8 cellular contexts compared by ENCODE assay signal in genomic region chr16:67529639-67530012, GRCh38. TPM values are rescaled to one million over a fixed set of nuclear protein-coding genes. Genes with fewer than 3 reads are reported as not detected.
DNase-seq lines count a peak whose midpoint lies in the region; TF ChIP-seq lines count a peak whose summit lies in the region.

No MANE protein-coding gene starts in this region.

- CTCF ChIA-PET in GM10248 (lab: Yijun Ruan, JAX): interaction anchor here (1.1 to 20.3 kb wide), 8 partner anchors 9 to 135 kb away, joined by 4 to 357 read pairs (median 10); partner anchors contain the start of genes ACD, ATP6V0D1, C16orf86 and CARMIL2

- POLR2A ChIA-PET in GM10248 (lab: Yijun Ruan, JAX): interaction anchor here (1.6 kb wide), 1 partner anchor 8 kb away, joined by 3 read pairs; no protein-coding TSS in a partner anchor

- no peaks in the 10 kb centered on the region for H3K36me3 Mint-ChIP-seq in neural crest cell (ENCODE audit: low read depth)

- intact Hi-C loops in posterior cingulate gyrus (cut with DNase I): loop anchor here (10.0 kb wide), 1 partner anchor 315 kb away; the partner anchor contains the start of genes CENPT, NUTF2 and THAP11

- no peaks in the 10 kb centered on the region for H3K9me3 Mint-ChIP-seq in neural crest cell

- TF ChIP-seq CTCF in GM10248 (IDR thresholded peaks at IDR 0.05; ENCODE audit: control extremely low read depth, extremely low read depth, low read depth, missing control alignments): no peak
- no peak for TF ChIP-seq CTCF in epithelial cell of proximal tubule (conservative IDR thresholded peaks at IDR 0.05; ENCODE audit: low read depth, low read length)
- TF ChIP-seq CTCF in neural crest cell (conservative IDR thresholded peaks at IDR 0.05): no peak

- H3K4me3 ChIP-seq in epithelial cell of proximal tubule (ENCODE audit: low read depth, low read length): peak overlapping the region; percentile 92

- H3K27me3 Mint-ChIP-seq in neural crest cell (ENCODE audit: low read depth): peaks cover 17% of the 10 kb centered on the region

- H3K27ac Mint-ChIP-seq in neural crest cell (ENCODE audit: unreplicated experiment): peak overlapping the region; percentile 81

- H3K4me1 Mint-ChIP-seq in neural crest cell: peaks cover 27% of the 10 kb centered on the region

- peak; percentile 22 for DNase-seq in GM10248 (ENCODE audit: extremely low spot score)
- DNase-seq in RPMI8226: peak; percentile 59
- DNase-seq in epithelial cell of proximal tubule (ENCODE audit: low read depth): no peak
- DNase-seq in neural crest cell (ENCODE audit: low read depth, low spot score): no peak
- DNase-seq in NCI-H345 treated with DMSO at 0.1 percent for 48 hours (lab: John Stamatoyannopoulos, UW; ENCODE audit: unreplicated experiment): no peak
- DNase-seq in posterior cingulate gyrus: no peak
- DNase-seq in stimulated activated CD4-positive, alpha-beta T cell treated with anti-CD3 and anti-CD28 coated beads, Interleukin-1b, Interleukin-23, amount 100 ng/mL, for 48 hours: no peak
- no peak for DNase-seq in CD1c-positive myeloid dendritic cell (ENCODE audit: extremely low spot score)

- H3K4me3 Mint-ChIP-seq in neural crest cell: peak overlapping the region; percentile 92

RNA-seq across cellular contexts. Expression of gene RIPOR1, which starts 1.0 kb away (rescaled TPM):
- total RNA-seq in epithelial cell of proximal tubule (44.5 and 74.9 TPM in 2 replicates), neural crest cell (60.6 and 65.7 TPM in 2 replicates)

RNA-seq across cellular contexts. Expression of gene CTCF, which starts 32.7 kb away (rescaled TPM):
- 25.9 and 32.0 TPM in 2 replicates for total RNA-seq in epithelial cell of proximal tubule
- 78.8 and 79.8 TPM in 2 replicates for total RNA-seq in neural crest cell

RNA-seq across cellular contexts. Expression of gene AGRP, which starts 46.3 kb away (rescaled TPM):
- not detected in 2 replicates for total RNA-seq in epithelial cell of proximal tubule
- total RNA-seq in neural crest cell: not detected in 2 replicates

RNA-seq across cellular contexts. Expression of gene ATP6V0D1, which starts 48.7 kb away (rescaled TPM):
- total RNA-seq in epithelial cell of proximal tubule: 97.9 and 120 TPM in 2 replicates
- 54.7 and 55.4 TPM in 2 replicates for total RNA-seq in neural crest cell

Comparison
In these comparisons a context has a peak if more than half of its experiments do, and no peak if none do; other contexts are left out.
1. DNase-seq: peak in GM10248 (single experiment) and RPMI8226 (single experiment); none in epithelial cell of proximal tubule (single experiment), neural crest cell (single experiment), NCI-H345 treated with DMSO at 0.1 percent for 48 hours (single experiment), posterior cingulate gyrus (0 of 10), stimulated activated CD4-positive, alpha-beta T cell treated with anti-CD3 and anti-CD28 coated beads, Interleukin-1b, Interleukin-23, amount 100 ng/mL, for 48 hours (single experiment) and CD1c-positive myeloid dendritic cell (single experiment).